Comparison of ENCODE assay signal across 8 cellular contexts in the genomic region with DNA sequence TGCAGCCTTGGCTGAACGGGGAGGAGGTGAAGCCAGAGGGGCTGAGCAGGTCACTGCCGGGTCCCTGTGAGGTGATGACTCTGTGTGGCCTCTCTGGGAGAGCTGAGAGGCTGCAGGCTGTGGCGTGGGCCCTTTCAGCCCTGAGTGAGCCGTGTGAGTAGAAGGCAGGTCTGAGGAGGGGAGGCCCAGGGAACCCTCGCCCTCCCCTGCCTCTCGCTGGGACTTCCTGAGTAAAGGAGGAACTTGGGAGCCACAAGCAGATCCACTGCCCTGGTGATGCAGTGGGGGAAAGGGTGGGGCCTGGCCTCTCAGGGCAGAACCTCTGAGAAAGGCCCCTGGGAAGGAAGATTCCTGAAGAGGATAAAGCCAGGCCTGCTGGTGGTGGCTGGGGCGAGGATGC. TPM values are rescaled to one million over a fixed set of nuclear protein-coding genes. Genes with fewer than 3 reads are reported as not detected.
DNase-seq lines count a peak whose midpoint lies in the region; ATAC-seq and TF ChIP-seq lines count a peak whose summit lies in the region.

No MANE protein-coding gene starts in this region.

- peaks cover 5% of the 10 kb centered on the region for H3K4me1 Mint-ChIP-seq in activated T-helper 17 cell treated with anti-CD3 and anti-CD28 coated beads, Interleukin-2, amount 50 U/mL, for 72 hours
- H3K4me1 Mint-ChIP-seq in activated naive CD8-positive, alpha-beta T cell treated with anti-CD3 and anti-CD28 coated beads, Interleukin-2, amount 50 U/mL, for 24 hours: peaks cover 8% of the 10 kb centered on the region

- H3K27ac ChIP-seq in BLaER1 treated with 17β-estradiol and CSF1 and Interleukin-3, amounts not matched to agents 10 nM and 100 nM: peak overlapping the region; percentile 54 to 82 (median 77)
- peak overlapping the region; percentile 45 to 82 (median 72) for H3K27ac ChIP-seq in sigmoid colon

- no peak for TF ChIP-seq EP300 in sigmoid colon (IDR thresholded peaks at IDR 0.05)

- peak overlapping the region in 3 of 10 experiments; percentile 20 to 49 (median 27); a peak in 5 of 20 replicates for H3K4me3 ChIP-seq in BLaER1 treated with 17β-estradiol and CSF1 and Interleukin-3, amounts not matched to agents 10 nM and 100 nM
- H3K4me3 ChIP-seq in sigmoid colon: peak overlapping the region in 2 of 4 donors; percentile 9 to 18

- TF ChIP-seq CTCF in sigmoid colon (IDR thresholded peaks at IDR 0.05): no peak

- no peak overlapping the region for H3K27ac Mint-ChIP-seq in activated T-helper 17 cell treated with anti-CD3 and anti-CD28 coated beads, Interleukin-2, amount 50 U/mL, for 72 hours
- no peak overlapping the region for H3K27ac Mint-ChIP-seq in activated naive CD8-positive, alpha-beta T cell treated with anti-CD3 and anti-CD28 coated beads, Interleukin-2, amount 50 U/mL, for 24 hours

- H3K27me3 ChIP-seq in BLaER1 treated with 17β-estradiol and CSF1 and Interleukin-3, amounts not matched to agents 10 nM and 100 nM: no peaks in the 10 kb centered on the region
- H3K27me3 ChIP-seq in sigmoid colon: no peaks in the 10 kb centered on the region

- H3K36me3 Mint-ChIP-seq in activated T-helper 17 cell treated with anti-CD3 and anti-CD28 coated beads, Interleukin-2, amount 50 U/mL, for 72 hours (ENCODE audit: low read depth): no peaks in the 10 kb centered on the region
- no peaks in the 10 kb centered on the region for H3K36me3 Mint-ChIP-seq in activated naive CD8-positive, alpha-beta T cell treated with anti-CD3 and anti-CD28 coated beads, Interleukin-2, amount 50 U/mL, for 24 hours (ENCODE audit: low read depth)

- H3K9me3 ChIP-seq in BLaER1 treated with 17β-estradiol and CSF1 and Interleukin-3, amounts not matched to agents 10 nM and 100 nM (replicated peaks in 1 of 11): peaks cover 0 to 12% (median 0%) of the 10 kb centered on the region in 11 experiments; a peak in 7 of 22 replicates
- H3K9me3 ChIP-seq in sigmoid colon: no peaks in the 10 kb centered on the region

- H3K27me3 Mint-ChIP-seq in activated T-helper 17 cell treated with anti-CD3 and anti-CD28 coated beads, Interleukin-2, amount 50 U/mL, for 72 hours: no peaks in the 10 kb centered on the region
- H3K27me3 Mint-ChIP-seq in activated naive CD8-positive, alpha-beta T cell treated with anti-CD3 and anti-CD28 coated beads, Interleukin-2, amount 50 U/mL, for 24 hours: no peaks in the 10 kb centered on the region

- H3K9ac ChIP-seq in BLaER1 treated with 17β-estradiol and CSF1 and Interleukin-3, amounts not matched to agents 10 nM and 100 nM: peak overlapping the region; percentile 56 to 77 (median 72); a peak in 20 of 22 replicates

- DNase-seq in OCI-M1 (lab: John Stamatoyannopoulos, UW) (peak; percentile 7), left ventricle myocardium superior (peak; percentile 63), sigmoid colon (peak; percentile 81), NCI-H82 (lab: John Stamatoyannopoulos, UW) (no peak)
- no peak for DNase-seq in stimulated activated CD8-positive, alpha-beta memory T cell treated with anti-CD3 and anti-CD28 coated beads, Interleukin-4, amount 100 ng/mL, for 48 hours
- DNase-seq in activated naive CD8-positive, alpha-beta T cell treated with anti-CD3 and anti-CD28 coated beads, Interleukin-2, amount 50 U/mL, for 24 hours: no peak

- peak; percentile 82 for ATAC-seq in left ventricle myocardium superior
- ATAC-seq in activated T-helper 17 cell treated with anti-CD3 and anti-CD28 coated beads, Interleukin-2, amount 50 U/mL, for 72 hours (replicated peaks): no peak
- ATAC-seq in activated naive CD8-positive, alpha-beta T cell treated with anti-CD3 and anti-CD28 coated beads, Interleukin-2, amount 50 U/mL, for 24 hours: no peak

- intact Hi-C loops in left ventricle myocardium superior (cut with micrococcal nuclease): no loop called here
- intact Hi-C loops in sigmoid colon (cut with DNase I): no loop called here

- TF ChIP-seq POLR2A in sigmoid colon (IDR thresholded peaks at IDR 0.05): no peak

- peaks cover 0 to 92% (median 0%) of the 10 kb centered on the region in 11 experiments; a peak in 4 of 22 replicates for H4K20me1 ChIP-seq in BLaER1 treated with 17β-estradiol and CSF1 and Interleukin-3, amounts not matched to agents 10 nM and 100 nM

- H3K4me2 ChIP-seq in BLaER1 treated with 17β-estradiol and CSF1 and Interleukin-3, amounts not matched to agents 10 nM and 100 nM: peak overlapping the region; percentile 74 to 95 (median 79)

- H3K9me3 Mint-ChIP-seq in activated T-helper 17 cell treated with anti-CD3 and anti-CD28 coated beads, Interleukin-2, amount 50 U/mL, for 72 hours: no peaks in the 10 kb centered on the region
- H3K9me3 Mint-ChIP-seq in activated naive CD8-positive, alpha-beta T cell treated with anti-CD3 and anti-CD28 coated beads, Interleukin-2, amount 50 U/mL, for 24 hours: no peaks in the 10 kb centered on the region

- peaks cover 19 to 98% (median 64%) of the 10 kb centered on the region in 10 experiments for H3K4me1 ChIP-seq in BLaER1 treated with 17β-estradiol and CSF1 and Interleukin-3, amounts not matched to agents 10 nM and 100 nM
- H3K4me1 ChIP-seq in sigmoid colon: peaks cover 0 to 45% (median 42%) of the 10 kb centered on the region in 4 donors

- 56 to 86% methylated on average over 7 of the region's 7 CpGs for WGBS in sigmoid colon, 2 donors

- H3K36me3 ChIP-seq in BLaER1 treated with 17β-estradiol and CSF1 and Interleukin-3, amounts not matched to agents 10 nM and 100 nM: peaks cover 0 to 48% (median 0%) of the 10 kb centered on the region in 11 experiments; a peak in 6 of 22 replicates
- no peaks in the 10 kb centered on the region for H3K36me3 ChIP-seq in sigmoid colon

- no peak overlapping the region for H3K4me3 Mint-ChIP-seq in activated T-helper 17 cell treated with anti-CD3 and anti-CD28 coated beads, Interleukin-2, amount 50 U/mL, for 72 hours
- no peak overlapping the region for H3K4me3 Mint-ChIP-seq in activated naive CD8-positive, alpha-beta T cell treated with anti-CD3 and anti-CD28 coated beads, Interleukin-2, amount 50 U/mL, for 24 hours

RNA-seq across cellular contexts. Expression of a gene that starts 22.8 kb away (rescaled TPM):
- total RNA-seq in left ventricle myocardium superior (9.6 TPM), sigmoid colon (10 to 100 TPM; 10.9 to 18.1 (median 13.5) TPM)
- polyA plus RNA-seq in sigmoid colon: 10 to 100 TPM in 2 of 3 donors, 1 to 10 TPM in 1; 6.6 to 16.6 (median 14.3) TPM
- 1 to 10 TPM in 1 of 2 donors, under 1 TPM in 1; 0.95 to 5.1 TPM for total RNA-seq in activated T-helper 17 cell treated with anti-CD3 and anti-CD28 coated beads, Interleukin-2, amount 50 U/mL, for 72 hours

Comparison
In these comparisons a context has a peak if more than half of its experiments do, and no peak if none do; other contexts are left out.
1. DNase-seq: peak in OCI-M1 (single experiment), left ventricle myocardium superior (single experiment) and sigmoid colon (single experiment); none in NCI-H82 (single experiment), stimulated activated CD8-positive, alpha-beta memory T cell treated with anti-CD3 and anti-CD28 coated beads, Interleukin-4, amount 100 ng/mL, for 48 hours (single experiment) and activated naive CD8-positive, alpha-beta T cell treated with anti-CD3 and anti-CD28 coated beads, Interleukin-2, amount 50 U/mL, for 24 hours (single experiment).